Comparison of ENCODE assay signal across 1 cellular context in genomic region chr1:235357485-235358378, GRCh38.
TF ChIP-seq lines count a peak whose summit lies in the region.

No MANE protein-coding gene starts in this region.

TF ChIP-seq in HEK293, 187 proteins besides CTCF, POLR2A, EP300 and RAD21 (continued from another document):
- no peak for TF ChIP-seq ATF2 (tag by site-specific recombination; IDR thresholded peaks at IDR 0.05; ENCODE audit: low read depth)
- TF ChIP-seq ZNF335 (tag by site-specific recombination; conservative IDR thresholded peaks at IDR 0.05): peak; percentile 91
- no peak for TF ChIP-seq KLF17 (tag by site-specific recombination; IDR thresholded peaks at IDR 0.05)
